ENCODE assay signal across 1 cellular context in genomic region chr9:133579601-133580415, GRCh38.
TF ChIP-seq lines count a peak whose summit lies in the region.

No MANE protein-coding gene starts in this region.

TF ChIP-seq in H1, 55 proteins besides CTCF, POLR2A, EP300 and RAD21:
- no peak for TF ChIP-seq POLR2AphosphoS5 (IDR thresholded peaks at IDR 0.05; ENCODE audit: low read depth, low read length)
- TF ChIP-seq CREB1 (IDR thresholded peaks at IDR 0.05), result no peak
- no peak for TF ChIP-seq NRF1 (IDR thresholded peaks at IDR 0.05; ENCODE audit: low read depth, low read length)
- no peak for TF ChIP-seq MAFK (IDR thresholded peaks at IDR 0.05; ENCODE audit: low read depth, low read length)
- no peak for TF ChIP-seq CEBPB (IDR thresholded peaks at IDR 0.05; ENCODE audit: low read depth, low read length)
- no peak for TF ChIP-seq FOSL1 (IDR thresholded peaks at IDR 0.05; ENCODE audit: insufficient read depth, low read depth, low read length)
- TF ChIP-seq HDAC2 (IDR thresholded peaks at IDR 0.05; ENCODE audit: borderline replicate concordance in 1 of 2, low read depth in 2 of 2, low read length in 2 of 2), result no peak
- TF ChIP-seq SAP30 (IDR thresholded peaks at IDR 0.05; ENCODE audit: insufficient read depth, insufficient replicate concordance, low read length), result no peak
- no peak for TF ChIP-seq TAF7 (optimal IDR thresholded peaks at IDR 0.05; ENCODE audit: borderline replicate concordance, low read depth, low read length)
- TF ChIP-seq JUND (IDR thresholded peaks at IDR 0.05; ENCODE audit: low read length), result no peak
- TF ChIP-seq CHD7 (IDR thresholded peaks at IDR 0.05; ENCODE audit: insufficient replicate concordance, low read length), result no peak
- TF ChIP-seq GABPA (IDR thresholded peaks at IDR 0.05; ENCODE audit: borderline replicate concordance, insufficient read depth, low read length), result no peak
- no peak for TF ChIP-seq ASH2L (IDR thresholded peaks at IDR 0.05; ENCODE audit: low read length)
- TF ChIP-seq GTF2F1 (IDR thresholded peaks at IDR 0.05; ENCODE audit: borderline replicate concordance, low read depth, low read length), result no peak
- TF ChIP-seq BRCA1 (IDR thresholded peaks at IDR 0.05; ENCODE audit: low read depth, low read length), result no peak
- no peak for TF ChIP-seq TEAD4 (IDR thresholded peaks at IDR 0.05; ENCODE audit: low read depth, low read length)
- no peak for TF ChIP-seq KDM4A (IDR thresholded peaks at IDR 0.05; ENCODE audit: low read depth, low read length, severe bottlenecking)
- no peak for TF ChIP-seq ATF3 (IDR thresholded peaks at IDR 0.05; ENCODE audit: insufficient read depth, low read depth, low read length)
- TF ChIP-seq ATF2 (IDR thresholded peaks at IDR 0.05; ENCODE audit: low read length), result no peak
- TF ChIP-seq BACH1 (IDR thresholded peaks at IDR 0.05; ENCODE audit: low read length), result no peak
